ENCODE assay signal across 8 cellular contexts in genomic region chr6:36875250-36875633, GRCh38. TPM values are rescaled to one million over a fixed set of nuclear protein-coding genes. Genes with fewer than 3 reads are reported as not detected.
DNase-seq lines count a peak whose midpoint lies in the region; ATAC-seq and TF ChIP-seq lines count a peak whose summit lies in the region.

No MANE protein-coding gene starts in this region.

- H3K27ac ChIP-seq in A673 (ENCODE audit: low read depth, low read length, poor library complexity, severe bottlenecking) (peak overlapping the region; percentile 97), HUES64 (ENCODE audit: low read depth, low read length) (peak overlapping the region; percentile 96)

- no peak for DNase-seq in A673 (ENCODE audit: low spot score)
- DNase-seq in cardiac fibroblast (ENCODE audit: low read depth in 2 of 2) = no peak
- no peak for DNase-seq in LoVo (ENCODE audit: low spot score)
- no peak for DNase-seq in HPDE6-E6E7 (ENCODE audit: extremely low spot score)

- 61% methylated on average over 6 of the region's 6 CpGs for WGBS in HUES64

- H3K36me3 ChIP-seq in A673 (ENCODE audit: insufficient read depth, low read length, poor library complexity, severe bottlenecking) (peaks cover 6% of the 10 kb centered on the region), HUES64 (ENCODE audit: insufficient read depth, low read length) (peaks cover 27% of the 10 kb centered on the region), mucosa of stomach (ENCODE audit: control insufficient read depth, insufficient read depth, low read length) (no peaks in the 10 kb centered on the region)

- H3K4me1 ChIP-seq in A673 (ENCODE audit: insufficient read depth, low read length, poor library complexity, severe bottlenecking) (peaks cover 14% of the 10 kb centered on the region), HUES64 (ENCODE audit: insufficient read depth, low read length) (peaks cover 14% of the 10 kb centered on the region), mucosa of stomach (ENCODE audit: control insufficient read depth, insufficient read depth, low read length) (peaks cover 3% of the 10 kb centered on the region)

- POLR2A ChIA-PET in A673 (lab: Charles Lee; ENCODE audit: low non-redundant PET) = interaction anchor here (0.7 to 0.8 kb wide), 2 partner anchors 159 to 376 kb away, joined by 3 to 4 read pairs; no protein-coding TSS in a partner anchor

- no peak for TF ChIP-seq CTCF in A673 (conservative IDR thresholded peaks at IDR 0.05; ENCODE audit: low read depth, low read length)
- TF ChIP-seq CTCF in cardiac fibroblast (IDR thresholded peaks at IDR 0.05; ENCODE audit: low read depth, low read length) = no peak

- H3K4me3 ChIP-seq in A673 (ENCODE audit: low read depth, low read length, poor library complexity, severe bottlenecking) (peak overlapping the region; percentile 75), HUES64 (ENCODE audit: low read length) (peak overlapping the region; percentile 79), cardiac fibroblast (replicated peaks in 1 of 2; ENCODE audit: low read depth in 2 of 2, low read length in 2 of 2) (peak overlapping the region; percentile 83 to 93), mucosa of stomach (ENCODE audit: low read length) (peak overlapping the region; percentile 49)

- ATAC-seq in HG02642 (IDR thresholded peaks at IDR 0.05; ENCODE audit: poor library complexity, unreplicated experiment) (no peak), HG03571 (IDR thresholded peaks at IDR 0.05; ENCODE audit: unreplicated experiment) (no peak)

- no peaks in the 10 kb centered on the region for H3K27me3 ChIP-seq in A673 (replicated peaks; ENCODE audit: insufficient read depth, low read depth, low read length, poor library complexity)
- H3K27me3 ChIP-seq in HUES64 (ENCODE audit: insufficient read depth, low read length) = peaks cover 6% of the 10 kb centered on the region; the same call in 1 of the 2 replicates
- H3K27me3 ChIP-seq in mucosa of stomach (ENCODE audit: control insufficient read depth, insufficient read depth, low read length) = no peaks in the 10 kb centered on the region

- intact Hi-C loops in A673 (cut with micrococcal nuclease; ENCODE audit: unreplicated experiment) = loop anchor here (1.0 kb wide), 1 partner anchor 10 kb away; the partner anchor contains the start of gene C6orf89

- CTCF ChIA-PET in A673 (lab: Charles Lee) = interaction anchor here (0.6 to 3.0 kb wide), 4 partner anchors 10 to 273 kb away, joined by 5 to 12 read pairs (median 6); partner anchors contain the start of gene C6orf89

- H3K9me3 ChIP-seq in A673 (ENCODE audit: low read depth, low read length, poor library complexity, severe bottlenecking) (no peaks in the 10 kb centered on the region), HUES64 (ENCODE audit: insufficient read depth, low read depth, low read length) (peaks cover 4% of the 10 kb centered on the region; the same call in 1 of the 2 replicates), mucosa of stomach (ENCODE audit: control insufficient read depth, low read length) (no peaks in the 10 kb centered on the region)

- H3K9ac ChIP-seq in HUES64 (ENCODE audit: low read depth, low read length) (peak overlapping the region; percentile 89), mucosa of stomach (ENCODE audit: low read length) (peak overlapping the region; percentile 79)

- TSS peak; percentile 97 for BruUV-seq in A673 (replicated peaks; lab: Mats Ljungman, UMichigan)

RNA-seq across cellular contexts. Expression of gene PPIL1, which starts 0.6 kb away (rescaled TPM):
- total RNA-seq in A673 (2021) = 67.7 and 72.0 TPM in 2 replicates
- 94.2 TPM for polyA plus RNA-seq in HUES64 (2013, experiment 1 of 2)
- polyA plus RNA-seq in HUES64 (2013, experiment 2 of 2) = 88.6 TPM

RNA-seq across cellular contexts. Expression of gene C6orf89, which starts 10.5 kb away (rescaled TPM):
- total RNA-seq in A673 (2021) = 22.6 and 27.1 TPM in 2 replicates
- 9.6 TPM for polyA plus RNA-seq in HUES64 (2013, experiment 1 of 2)
- polyA plus RNA-seq in HUES64 (2013, experiment 2 of 2) = 11.0 TPM

RNA-seq across cellular contexts. Expression of gene CPNE5, which starts 36.0 kb away (rescaled TPM):
- 0.13 and 0.48 TPM in 2 replicates for total RNA-seq in A673 (2021)
- 0.30 TPM for polyA plus RNA-seq in HUES64 (2013, experiment 1 of 2)
- polyA plus RNA-seq in HUES64 (2013, experiment 2 of 2) = 0.57 TPM
